11 cellular contexts compared by ENCODE assay signal in genomic region chr19:12899891-12900518, GRCh38. TPM values are rescaled to one million over a fixed set of nuclear protein-coding genes. Genes with fewer than 3 reads are reported as not detected.
DNase-seq lines count a peak whose midpoint lies in the region; ATAC-seq lines count a peak whose summit lies in the region.
"Had no signal": no experiment of that assay in that cellular context is flagged by ENCODE, and none has a peak within 500 bp of the region (broad histone marks: within the 10 kb centered on the region; RNA-seq: fewer than 3 reads in every experiment).

No MANE protein-coding gene starts in this region.

- ATAC-seq in GM18498 (IDR thresholded peaks at IDR 0.05; ENCODE audit: unreplicated experiment) (peak; percentile 86), GM19397 (IDR thresholded peaks at IDR 0.05; ENCODE audit: unreplicated experiment) (peak; percentile 70), HG03045 (IDR thresholded peaks at IDR 0.05; ENCODE audit: unreplicated experiment) (peak; percentile 79)

- peak overlapping the region; percentile 72 for H3K27ac Mint-ChIP-seq in activated naive CD8-positive, alpha-beta T cell treated with anti-CD3 and anti-CD28 coated beads for 36 hours

- H3K4me3 ChIP-seq in HAP-1, result no peak overlapping the region
- H3K4me3 ChIP-seq: testis had no signal

- peaks cover 8% of the 10 kb centered on the region for H3K36me3 Mint-ChIP-seq in activated naive CD8-positive, alpha-beta T cell treated with anti-CD3 and anti-CD28 coated beads for 36 hours

- H3K4me3 Mint-ChIP-seq in activated naive CD8-positive, alpha-beta T cell treated with anti-CD3 and anti-CD28 coated beads for 36 hours, result peak overlapping the region; percentile 14

- no peaks in the 10 kb centered on the region for H3K27me3 ChIP-seq in HAP-1 (ENCODE audit: low read depth)
- H3K27me3 ChIP-seq: testis had no signal

- H3K36me3 ChIP-seq in HAP-1 (replicated peaks), result peaks cover 18% of the 10 kb centered on the region

- DNase-seq in activated naive CD8-positive, alpha-beta T cell treated with anti-CD3 and anti-CD28 coated beads for 36 hours, result peak; percentile 63
- DNase-seq in UCSD-AML1 (lab: John Stamatoyannopoulos, UW; ENCODE audit: unreplicated experiment), result no peak
- DNase-seq in stimulated activated CD4-positive, alpha-beta T cell treated with anti-CD3 and anti-CD28 coated beads, Interleukin-1b, Interleukin-23, amount 100 ng/mL, for 48 hours, result no peak
- no peak for DNase-seq in GM03348 (ENCODE audit: low spot score)
- no peak for DNase-seq in HAP-1 (ENCODE audit: low spot score in 2 of 2)
- DNase-seq: NCI-H1694 treated with DMSO at 0.1 percent for 48 hours, testis had no signal

- no peaks in the 10 kb centered on the region for H3K9me3 Mint-ChIP-seq in activated naive CD8-positive, alpha-beta T cell treated with anti-CD3 and anti-CD28 coated beads for 36 hours

- no peaks in the 10 kb centered on the region for H3K4me1 ChIP-seq in HAP-1
- H3K4me1 ChIP-seq: testis had no signal

- in situ Hi-C loops in HAP-1 (cut with MboI; ENCODE audit: low sequenced_read_pairs), result no loop called here

- H3K4me1 Mint-ChIP-seq in activated naive CD8-positive, alpha-beta T cell treated with anti-CD3 and anti-CD28 coated beads for 36 hours, result peaks cover 14% of the 10 kb centered on the region

- H3K27me3 Mint-ChIP-seq in activated naive CD8-positive, alpha-beta T cell treated with anti-CD3 and anti-CD28 coated beads for 36 hours, result no peaks in the 10 kb centered on the region

- no peaks in the 10 kb centered on the region for H3K9me3 ChIP-seq in HAP-1
- H3K9me3 ChIP-seq: testis had no signal

RNA-seq across cellular contexts. Expression of gene GCDH, which starts 9.0 kb away (rescaled TPM):
- total RNA-seq in activated naive CD8-positive, alpha-beta T cell treated with anti-CD3 and anti-CD28 coated beads for 36 hours, result 10 to 100 TPM; 41.2 to 42.5 TPM

RNA-seq across cellular contexts. Expression of gene KLF1, which starts 13.0 kb away (rescaled TPM):
- under 1 TPM; 0.34 to 0.39 TPM for total RNA-seq in activated naive CD8-positive, alpha-beta T cell treated with anti-CD3 and anti-CD28 coated beads for 36 hours
- total RNA-seq: HT-29 had no signal

RNA-seq across cellular contexts. Expression of gene DNASE2, which starts 18.8 kb away (rescaled TPM):
- total RNA-seq in activated naive CD8-positive, alpha-beta T cell treated with anti-CD3 and anti-CD28 coated beads for 36 hours, result 10 to 100 TPM; 21.5 to 22.2 TPM

RNA-seq across cellular contexts. Expression of gene SYCE2, which starts 19.1 kb away (rescaled TPM):
- total RNA-seq in activated naive CD8-positive, alpha-beta T cell treated with anti-CD3 and anti-CD28 coated beads for 36 hours, result 1 to 10 TPM; 1.8 to 2.7 TPM
- total RNA-seq: HT-29 had no signal

RNA-seq across cellular contexts. Expression of gene FARSA, which starts 33.5 kb away (rescaled TPM):
- total RNA-seq in activated naive CD8-positive, alpha-beta T cell treated with anti-CD3 and anti-CD28 coated beads for 36 hours, result 100 to 1,000 TPM; 166 to 167 TPM
